ENCODE assay signal across 20 cellular contexts in genomic region chr5:179930788-179931473, GRCh38. TPM values are rescaled to one million over a fixed set of nuclear protein-coding genes. Genes with fewer than 3 reads are reported as not detected.
DNase-seq lines count a peak whose midpoint lies in the region; ATAC-seq, FAIRE-seq and TF ChIP-seq lines count a peak whose summit lies in the region.
"Had no signal": no experiment of that assay in that cellular context is flagged by ENCODE, and none has a peak within 500 bp of the region (broad histone marks: within the 10 kb centered on the region; RNA-seq: fewer than 3 reads in every experiment).

No MANE protein-coding gene starts in this region.

- no peak for TF ChIP-seq CTCF in pancreas (IDR thresholded peaks at IDR 0.05)
- TF ChIP-seq CTCF in omental fat pad (IDR thresholded peaks at IDR 0.05), result no peak

- H3K4me1 ChIP-seq in pancreas, result no peaks in the 10 kb centered on the region
- H3K4me1 ChIP-seq: Peyer's patch had no signal

- H3K9me3 Mint-ChIP-seq in activated CD8-positive, alpha-beta memory T cell treated with anti-CD3 and anti-CD28 coated beads, Interleukin-2, amount 10 ng/mL, durations not matched to agents 7 days and 5 days (ENCODE audit: low read depth), result no peaks in the 10 kb centered on the region
- H3K9me3 Mint-ChIP-seq: CD4-positive, CD25-positive, alpha-beta regulatory T cell had no signal

- ATAC-seq in activated CD8-positive, alpha-beta memory T cell treated with anti-CD3 and anti-CD28 coated beads, Interleukin-2, amount 10 ng/mL, durations not matched to agents 7 days and 5 days, result no peak
- ATAC-seq in pancreas (peak; percentile 73 to 85 (median 77)), omental fat pad (ENCODE audit: low FRiP score) (no peak)
- ATAC-seq: HepG2, Right ventricle myocardium inferior had no signal

- WGBS in pancreas, 2 donors, result 45 to 46% methylated on average over 8 of the region's 8 CpGs

- H3K27me3 ChIP-seq in pancreas, result no peaks in the 10 kb centered on the region
- H3K27me3 ChIP-seq: Peyer's patch had no signal

- H3K27ac ChIP-seq in pancreas, result no peak overlapping the region
- H3K27ac ChIP-seq: Peyer's patch had no signal

- H3K27ac Mint-ChIP-seq in activated CD8-positive, alpha-beta memory T cell treated with anti-CD3 and anti-CD28 coated beads, Interleukin-2, amount 10 ng/mL, durations not matched to agents 7 days and 5 days, result no peak overlapping the region
- H3K27ac Mint-ChIP-seq: B cell; CD4-positive, CD25-positive, alpha-beta regulatory T cell had no signal

- CTCF ChIA-PET in activated CD8-positive, alpha-beta memory T cell treated with anti-CD3 and anti-CD28 coated beads, Interleukin-2, amount 10 ng/mL, durations not matched to agents 7 days and 5 days (lab: Charles Lee), result no interaction called here

- H3K36me3 Mint-ChIP-seq in activated CD8-positive, alpha-beta memory T cell treated with anti-CD3 and anti-CD28 coated beads, Interleukin-2, amount 10 ng/mL, durations not matched to agents 7 days and 5 days, result no peaks in the 10 kb centered on the region
- H3K36me3 Mint-ChIP-seq: CD4-positive, CD25-positive, alpha-beta regulatory T cell had no signal

- no peaks in the 10 kb centered on the region for H3K4me1 Mint-ChIP-seq in activated CD8-positive, alpha-beta memory T cell treated with anti-CD3 and anti-CD28 coated beads, Interleukin-2, amount 10 ng/mL, durations not matched to agents 7 days and 5 days
- H3K4me1 Mint-ChIP-seq: B cell; CD4-positive, CD25-positive, alpha-beta regulatory T cell had no signal

- peak; percentile 23 for DNase-seq in activated CD8-positive, alpha-beta memory T cell treated with anti-CD3 and anti-CD28 coated beads, Interleukin-2, amount 10 ng/mL, durations not matched to agents 7 days and 5 days
- DNase-seq in activated CD8-positive, alpha-beta memory T cell treated with anti-CD3 and anti-CD28 coated beads for 24 hours, result no peak
- DNase-seq in dermis blood vessel endothelial cell (peak; percentile 30), pancreas (peak in 2 of 6 donors; percentile 18 to 42), omental fat pad (ENCODE audit: low spot score) (no peak), COR-L47 (lab: John Stamatoyannopoulos, UW) (no peak), NCI-H1105 treated with DMSO at 0.1 percent for 48 hours (lab: John Stamatoyannopoulos, UW) (no peak), NCI-H2107 (lab: John Stamatoyannopoulos, UW) (no peak)
- DNase-seq: 8988T; Calu3; CD4-positive, CD25-positive, alpha-beta regulatory T cell; DMS79; KBM-7; NCI-H1694 treated with DMSO at 0.1 percent for 48 hours; NCI-H2227 treated with DMSO at 0.1 percent for 48 hours; NCI-H510A treated with DMSO at 0.1 percent for 48 hours; Peyer's patch had no signal

- H3K27me3 Mint-ChIP-seq in activated CD8-positive, alpha-beta memory T cell treated with anti-CD3 and anti-CD28 coated beads, Interleukin-2, amount 10 ng/mL, durations not matched to agents 7 days and 5 days, result no peaks in the 10 kb centered on the region

- no peaks in the 10 kb centered on the region for H3K36me3 ChIP-seq in pancreas
- H3K36me3 ChIP-seq: Peyer's patch had no signal

- H3K4me3 Mint-ChIP-seq in activated CD8-positive, alpha-beta memory T cell treated with anti-CD3 and anti-CD28 coated beads, Interleukin-2, amount 10 ng/mL, durations not matched to agents 7 days and 5 days, result no peak overlapping the region
- H3K4me3 Mint-ChIP-seq: B cell; CD4-positive, CD25-positive, alpha-beta regulatory T cell had no signal

- intact Hi-C loops in pancreas (cut with DNase I), result no loop called here

- no peak overlapping the region for H3K4me3 ChIP-seq in pancreas
- H3K4me3 ChIP-seq: Peyer's patch had no signal

- H3K9me3 ChIP-seq in pancreas, result no peaks in the 10 kb centered on the region
- H3K9me3 ChIP-seq: Peyer's patch had no signal

- no peak for FAIRE-seq in pancreas (lab: Jason Lieb, UNC)
- FAIRE-seq: HepG2 had no signal

RNA-seq across cellular contexts. Expression of gene TBC1D9B, which starts 23.2 kb away (rescaled TPM):
- total RNA-seq in activated CD8-positive, alpha-beta memory T cell treated with anti-CD3 and anti-CD28 coated beads, Interleukin-2, amount 10 ng/mL, durations not matched to agents 7 days and 5 days, result 10 to 100 TPM; 71.6 to 83.3 TPM
- total RNA-seq in dermis blood vessel endothelial cell (64.2 and 97.8 TPM in 2 replicates), pancreas (10 to 100 TPM; 42.1 to 77.4 (median 49.8) TPM), omental fat pad (100 to 1,000 TPM in 2 of 4 donors, 10 to 100 TPM in 2; 85.4 to 114 (median 97.0) TPM)
- 10 to 100 TPM; 69.7 to 87.2 TPM for polyA plus RNA-seq in pancreas

Comparison
In these comparisons a context has a peak if more than half of its experiments do, and no peak if none do; other contexts are left out.
1. DNase-seq: peak in activated CD8-positive, alpha-beta memory T cell treated with anti-CD3 and anti-CD28 coated beads, Interleukin-2, amount 10 ng/mL, durations not matched to agents 7 days and 5 days (single experiment) and dermis blood vessel endothelial cell (single experiment); none in activated CD8-positive, alpha-beta memory T cell treated with anti-CD3 and anti-CD28 coated beads for 24 hours (single experiment), omental fat pad (single experiment), COR-L47 (single experiment), NCI-H1105 treated with DMSO at 0.1 percent for 48 hours (single experiment) and NCI-H2107 (single experiment).
2. ATAC-seq: peak in pancreas (4 of 4); none in activated CD8-positive, alpha-beta memory T cell treated with anti-CD3 and anti-CD28 coated beads, Interleukin-2, amount 10 ng/mL, durations not matched to agents 7 days and 5 days (single experiment) and omental fat pad (single experiment).